8 cellular contexts compared by ENCODE assay signal in genomic region chr21:43352568-43353281, GRCh38.
DNase-seq lines count a peak whose midpoint lies in the region; ATAC-seq, FAIRE-seq and TF ChIP-seq lines count a peak whose summit lies in the region.

No MANE protein-coding gene starts in this region.

- H3K27me3 ChIP-seq in OCI-LY3 (ENCODE audit: low read depth, low read length), result no peaks in the 10 kb centered on the region

- H3K9me3 ChIP-seq in OCI-LY3 (ENCODE audit: insufficient read depth, low read length), result no peaks in the 10 kb centered on the region

- H2AFZ ChIP-seq in OCI-LY3 (ENCODE audit: low read depth, low read length), result no peak overlapping the region

- ATAC-seq in GM18520 (IDR thresholded peaks at IDR 0.05; ENCODE audit: unreplicated experiment), result peak; percentile 76
- no peak for ATAC-seq in HG02938 (IDR thresholded peaks at IDR 0.05; ENCODE audit: unreplicated experiment)

- no peak for TF ChIP-seq CTCF in OCI-LY3 (IDR thresholded peaks at IDR 0.05; ENCODE audit: low read depth, low read length)

- TF ChIP-seq POLR2A in H54 (IDR thresholded peaks at IDR 0.05; ENCODE audit: low read depth, low read length), result no peak

- H3K4me1 ChIP-seq in OCI-LY3 (ENCODE audit: low read length), result peaks cover 51% of the 10 kb centered on the region

- H3K79me2 ChIP-seq in OCI-LY3 (ENCODE audit: low read length), result no peaks in the 10 kb centered on the region

- H4K20me1 ChIP-seq in OCI-LY3 (ENCODE audit: insufficient read depth, low read length), result no peaks in the 10 kb centered on the region

- no peaks in the 10 kb centered on the region for H3K36me3 ChIP-seq in OCI-LY3 (replicated peaks; ENCODE audit: low read depth, low read length)

- H3K9ac ChIP-seq in OCI-LY3 (ENCODE audit: low read length), result peak overlapping the region; percentile 90

- H3K4me3 ChIP-seq in OCI-LY3 (ENCODE audit: low read length), result peak overlapping the region; percentile 71

- no peak for FAIRE-seq in H54 (lab: Jason Lieb, UNC)

- DNase-seq in H54 (ENCODE audit: insufficient read length, low spot score), result peak; percentile 54
- peak; percentile 43 to 50 for DNase-seq in lung microvascular endothelial cell (ENCODE audit: low read depth in 2 of 2)
- no peak for DNase-seq in activated effector memory CD4-positive, alpha-beta T cell treated with anti-CD3 and anti-CD28 coated beads, Interleukin-2, amount 50 U/mL, for 16 hours
- DNase-seq in effector CD4-positive, alpha-beta T cell, result no peak
- DNase-seq in NCI-H524 treated with DMSO at 0.1 percent for 48 hours (lab: John Stamatoyannopoulos, UW), result no peak

- H3K4me2 ChIP-seq in OCI-LY3 (ENCODE audit: low read length), result peak overlapping the region; percentile 86

- H3K27ac ChIP-seq in OCI-LY3 (ENCODE audit: low read length), result peak overlapping the region; percentile 100

Comparison
In these comparisons a context has a peak if more than half of its experiments do, and no peak if none do; other contexts are left out.
1. DNase-seq: peak in H54 (single experiment) and lung microvascular endothelial cell (2 of 2); none in activated effector memory CD4-positive, alpha-beta T cell treated with anti-CD3 and anti-CD28 coated beads, Interleukin-2, amount 50 U/mL, for 16 hours (single experiment), effector CD4-positive, alpha-beta T cell (single experiment) and NCI-H524 treated with DMSO at 0.1 percent for 48 hours (single experiment).